Comparison of ENCODE assay signal across 27 cellular contexts in the genomic region with DNA sequence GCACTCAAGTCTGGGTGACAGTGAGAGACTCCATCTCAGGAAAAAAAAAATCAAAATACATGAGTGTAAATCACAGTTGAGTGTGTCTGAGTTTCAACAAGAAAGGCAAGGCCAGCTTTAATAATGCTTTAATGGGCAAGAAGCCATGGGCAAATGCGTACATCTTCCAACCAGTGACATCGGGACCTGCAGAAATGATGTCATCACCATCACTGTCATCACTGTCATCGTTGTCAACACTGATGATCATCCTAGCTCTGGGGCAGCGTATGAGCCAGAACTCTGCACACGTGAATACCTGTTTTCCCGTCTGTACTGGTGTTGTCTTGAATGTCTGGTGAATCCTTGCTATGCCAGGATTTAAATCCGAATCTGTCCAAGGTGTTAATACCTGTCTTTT.
"Had no signal": no experiment of that assay in that cellular context is flagged by ENCODE, and none has a peak within 500 bp of the region (broad histone marks: within the 10 kb centered on the region; RNA-seq: fewer than 3 reads in every experiment).

No MANE protein-coding gene starts in this region.

- H3K27ac ChIP-seq: stomach, suprapubic skin, testis, thoracic aorta, thyroid gland, tibial artery, tibial nerve, transverse colon, upper lobe of left lung, upper lobe of right lung, uterus, vagina had no signal

- H3K36me3 ChIP-seq: stomach, suprapubic skin, thoracic aorta, thyroid gland, tibial artery, tibial nerve, transverse colon, upper lobe of left lung, upper lobe of right lung, uterus, vagina had no signal

- ATAC-seq: stimulated activated effector memory CD8-positive, alpha-beta T cell treated with anti-CD3 and anti-CD28 coated beads, Interleukin-12 subunit alpha, Interleukin-12 subunit beta, amount 100 ng/mL, for 72 hours; stimulated activated memory B cell treated with anti-CD40 and anti-IgM and Interleukin-4, amounts not matched to agents 10 μg/mL and 1 μg/mL and 100 μg/mL, for 72 hours; stimulated activated naive B cell treated with anti-CD40 and anti-IgM and Interleukin-4, amounts not matched to agents 10 μg/mL and 1 μg/mL and 100 μg/mL, for 72 hours; stimulated activated naive CD8-positive, alpha-beta T cell treated with anti-CD3 and anti-CD28 coated beads, Interleukin-15, amount 100 ng/mL, for 72 hours; stimulated activated naive CD8-positive, alpha-beta T cell treated with anti-CD3 and anti-CD28 coated beads, Interleukin-15, Interleukin-2, amounts not matched to agents 100 U/mL and 50 U/mL, for 24 hours; upper lobe of right lung had no signal

- H3K9me3 ChIP-seq: stomach, suprapubic skin, testis, thoracic aorta, thyroid gland, tibial artery, tibial nerve, transverse colon, upper lobe of left lung, upper lobe of right lung, uterus, vagina had no signal

- H3K4me3 ChIP-seq: stomach, suprapubic skin, testis, thoracic aorta, thyroid gland, tibial artery, tibial nerve, transverse colon, upper lobe of left lung, upper lobe of right lung, uterus, vagina had no signal

- DNase-seq: stimulated activated CD4-positive, alpha-beta T cell treated with anti-CD3 and anti-CD28 coated beads, Interleukin-2, amount 100 ng/mL, for 48 hours; stimulated activated CD4-positive, alpha-beta T cell treated with anti-CD3 and anti-CD28 coated beads, Interleukin-4, amount 100 ng/mL, for 1 hour; stimulated activated CD4-positive, alpha-beta T cell treated with anti-CD3 and anti-CD28 coated beads, Interleukin-4, amount 100 ng/mL, for 24 hours; stimulated activated CD4-positive, alpha-beta T cell treated with anti-CD3 and anti-CD28 coated beads, Interleukin-4, amount 100 ng/mL, for 4 hours; stimulated activated CD8-positive, alpha-beta memory T cell treated with anti-CD3 and anti-CD28 coated beads, Interleukin-4, amount 100 ng/mL, for 48 hours; stimulated activated naive B cell treated with anti-CD40 and anti-IgM and Interleukin-4, amounts not matched to agents 10 μg/mL and 1 μg/mL and 100 μg/mL, for 72 hours; stimulated activated naive CD4-positive, alpha-beta T cell; stimulated activated naive CD4-positive, alpha-beta T cell treated with Interleukin-2 at 50 U/mL for 16 hours; stimulated activated naive CD8-positive, alpha-beta T cell treated with anti-CD3 and anti-CD28 coated beads, Interleukin-15, amount 100 ng/mL, for 72 hours; stimulated activated naive CD8-positive, alpha-beta T cell treated with anti-CD3 and anti-CD28 coated beads, Interleukin-15, Interleukin-2, amounts not matched to agents 100 U/mL and 50 U/mL, for 24 hours; stomach; substantia nigra; testis; thyroid gland; tibial artery; transverse colon; trophoblast cell; upper lobe of left lung; upper lobe of right lung; uterus had no signal

- H3K4me1 ChIP-seq: stomach, testis, thyroid gland, tibial nerve, transverse colon, upper lobe of left lung, upper lobe of right lung, uterus, vagina had no signal

- H3K27me3 ChIP-seq: suprapubic skin, testis, thyroid gland, tibial artery, tibial nerve, transverse colon, upper lobe of left lung, upper lobe of right lung, uterus, vagina had no signal

- FAIRE-seq: urothelium cell line had no signal
